ENCODE assay signal across 15 cellular contexts in genomic region chr14:61573321-61573720, GRCh38.
DNase-seq lines count a peak whose midpoint lies in the region; ATAC-seq, FAIRE-seq and TF ChIP-seq lines count a peak whose summit lies in the region.
"Had no signal": no experiment of that assay in that cellular context is flagged by ENCODE, and none has a peak within 500 bp of the region (broad histone marks: within the 10 kb centered on the region; RNA-seq: fewer than 3 reads in every experiment).

No MANE protein-coding gene starts in this region.

- H3K27ac ChIP-seq in mesodermal cell (ENCODE audit: low read depth, low read length, severe bottlenecking) (peak overlapping the region; percentile 57), tibial artery (peak overlapping the region; percentile 1 to 12)

- H3K27me3 ChIP-seq in tibial artery, result no peaks in the 10 kb centered on the region
- H3K27me3 ChIP-seq: left lung had no signal

- ATAC-seq in natural killer cell treated with Interleukin-12 subunit alpha and Interleukin-12 subunit beta and Interleukin-15 and Interleukin-18, amount 100 ng/mL, for 72 hours, result no peak
- no peak for ATAC-seq in natural killer cell
- ATAC-seq in HG03571 (IDR thresholded peaks at IDR 0.05; ENCODE audit: unreplicated experiment), result no peak
- ATAC-seq in GM21360 (IDR thresholded peaks at IDR 0.05; ENCODE audit: unreplicated experiment), result no peak
- ATAC-seq: activated CD4-positive, CD25-positive, alpha-beta regulatory T cell treated with anti-CD3 and anti-CD28 coated beads, Interleukin-2, amount 50 U/mL, for 24 hours had no signal

- H3K27ac Mint-ChIP-seq in natural killer cell treated with Interleukin-12 subunit alpha and Interleukin-12 subunit beta and Interleukin-15 and Interleukin-18, amount 100 ng/mL, for 72 hours, result peak overlapping the region in 1 of 2 donors; percentile 100
- H3K27ac Mint-ChIP-seq in natural killer cell, result no peak overlapping the region

- no peaks in the 10 kb centered on the region for H3K9me3 Mint-ChIP-seq in natural killer cell treated with Interleukin-12 subunit alpha and Interleukin-12 subunit beta and Interleukin-15 and Interleukin-18, amount 100 ng/mL, for 72 hours
- no peaks in the 10 kb centered on the region for H3K9me3 Mint-ChIP-seq in natural killer cell

- peak; percentile 32 for DNase-seq in natural killer cell treated with Interleukin-12 subunit alpha and Interleukin-12 subunit beta and Interleukin-15 and Interleukin-18, amount 100 ng/mL, for 72 hours (ENCODE audit: low spot score)
- DNase-seq in natural killer cell, result no peak
- DNase-seq in amniotic epithelial cell (ENCODE audit: low read depth), result peak; percentile 66
- no peak for DNase-seq in tibial artery
- DNase-seq in GM12891 (ENCODE audit: insufficient read length, low spot score), result no peak
- DNase-seq: aorta; cortex of kidney; DMS 273 treated with DMSO at 0.1 percent for 48 hours; left lung; NCI-H2081 treated with DMSO at 0.1 percent for 48 hours; stimulated activated CD4-positive, alpha-beta T cell treated with anti-CD3 and anti-CD28 coated beads, Interleukin-2, amount 100 ng/mL, for 48 hours had no signal

- no peaks in the 10 kb centered on the region for H3K27me3 Mint-ChIP-seq in natural killer cell treated with Interleukin-12 subunit alpha and Interleukin-12 subunit beta and Interleukin-15 and Interleukin-18, amount 100 ng/mL, for 72 hours
- H3K27me3 Mint-ChIP-seq in natural killer cell (ENCODE audit: low read depth in 2 of 2), result peaks cover 27 to 31% of the 10 kb centered on the region in 2 donors

- no peak for FAIRE-seq in GM12891 (lab: Jason Lieb, UNC)

- no peak for TF ChIP-seq POLR2A in GM12891 (IDR thresholded peaks at IDR 0.05; ENCODE audit: low read depth, low read length)

- H3K36me3 Mint-ChIP-seq in natural killer cell treated with Interleukin-12 subunit alpha and Interleukin-12 subunit beta and Interleukin-15 and Interleukin-18, amount 100 ng/mL, for 72 hours, result peaks cover 6% of the 10 kb centered on the region
- H3K36me3 Mint-ChIP-seq in natural killer cell, result no peaks in the 10 kb centered on the region

- WGBS in mesodermal cell (ENCODE audit: insufficient coverage in 2 of 2), 2 experiments, result 100% methylated on average over 1 to 2 of the region's 3 CpGs

- H3K4me3 Mint-ChIP-seq in natural killer cell treated with Interleukin-12 subunit alpha and Interleukin-12 subunit beta and Interleukin-15 and Interleukin-18, amount 100 ng/mL, for 72 hours, result no peak overlapping the region
- no peak overlapping the region for H3K4me3 Mint-ChIP-seq in natural killer cell

- TF ChIP-seq CTCF in natural killer cell (IDR thresholded peaks at IDR 0.05) (no peak), tibial artery (IDR thresholded peaks at IDR 0.05) (no peak)

- intact Hi-C loops in natural killer cell (cut with micrococcal nuclease), result no loop called here
- intact Hi-C loops in tibial artery (cut with DNase I; ENCODE audit: low total_unique reads), result no loop called here

- H3K4me1 ChIP-seq in mesodermal cell (ENCODE audit: control insufficient read depth, insufficient read depth, low read length, poor library complexity, severe bottlenecking) (peaks cover 67% of the 10 kb centered on the region), tibial artery (peaks cover 0 to 48% (median 36%) of the 10 kb centered on the region in 4 donors)

- peaks cover 52 to 53% of the 10 kb centered on the region in 2 donors for H3K4me1 Mint-ChIP-seq in natural killer cell treated with Interleukin-12 subunit alpha and Interleukin-12 subunit beta and Interleukin-15 and Interleukin-18, amount 100 ng/mL, for 72 hours (ENCODE audit: low read depth in 2 of 2)
- peaks cover 20 to 26% of the 10 kb centered on the region in 2 donors for H3K4me1 Mint-ChIP-seq in natural killer cell

- H3K36me3 ChIP-seq in mesodermal cell (ENCODE audit: control insufficient read depth, insufficient read depth, low read length) (no peaks in the 10 kb centered on the region), tibial artery (no peaks in the 10 kb centered on the region)
- H3K36me3 ChIP-seq: left lung had no signal

- H3K9me3 ChIP-seq in mesodermal cell (ENCODE audit: control insufficient read depth, low read length) (no peaks in the 10 kb centered on the region), tibial artery (no peaks in the 10 kb centered on the region)
- H3K9me3 ChIP-seq: left lung had no signal

- H3K4me3 ChIP-seq in mesodermal cell (ENCODE audit: extremely low read depth, insufficient read depth, low read length, poor library complexity, severe bottlenecking) (no peak overlapping the region), tibial artery (no peak overlapping the region)
- H3K4me3 ChIP-seq: left lung had no signal

TF ChIP-seq in GM12891, 5 proteins besides CTCF, POLR2A, EP300 and RAD21:
- TF ChIP-seq SPI1 (IDR thresholded peaks at IDR 0.05; ENCODE audit: low read depth, low read length) (no peak), TAF1 (IDR thresholded peaks at IDR 0.05; ENCODE audit: low read depth, low read length) (no peak), POU2F2 (IDR thresholded peaks at IDR 0.05; ENCODE audit: low read depth, low read length) (no peak), PAX5 (IDR thresholded peaks at IDR 0.05; ENCODE audit: insufficient read depth, low read length, severe bottlenecking) (no peak), POLR2AphosphoS5 (IDR thresholded peaks at IDR 0.05; ENCODE audit: low read depth, low read length) (no peak)

Comparison
In these comparisons a context has a peak if more than half of its experiments do, and no peak if none do; other contexts are left out.
1. DNase-seq: peak in natural killer cell treated with Interleukin-12 subunit alpha and Interleukin-12 subunit beta and Interleukin-15 and Interleukin-18, amount 100 ng/mL, for 72 hours (single experiment) and amniotic epithelial cell (single experiment); none in natural killer cell (single experiment), tibial artery (0 of 2) and GM12891 (single experiment).